ENCODE assay signal across 20 cellular contexts in genomic region chr2:56803596-56803995, GRCh38.
"Had no signal": no experiment of that assay in that cellular context is flagged by ENCODE, and none has a peak within 500 bp of the region (broad histone marks: within the 10 kb centered on the region; RNA-seq: fewer than 3 reads in every experiment).

No MANE protein-coding gene starts in this region.

- H3K9me3 Mint-ChIP-seq: endodermal cell had no signal

- DNase-seq: colonic mucosa; cortex of kidney; dermis blood vessel endothelial cell; dorsolateral prefrontal cortex; effector CD4-positive, alpha-beta T cell; effector CD8-positive, alpha-beta T cell; effector memory CD4-positive, alpha-beta T cell; effector memory CD8-positive, alpha-beta T cell; endodermal cell; erythroblast; esophagus squamous epithelium; foreskin fibroblast; foreskin keratinocyte; gastrocnemius medialis; glutamatergic neuron; heart left ventricle; heart right ventricle had no signal

- ATAC-seq: effector memory CD8-positive, alpha-beta T cell; esophagus mucosa; foreskin keratinocyte; gastrocnemius medialis; gastroesophageal sphincter; heart left ventricle; heart right ventricle had no signal

- H3K4me3 Mint-ChIP-seq: dendritic cell treated with granulocyte-macrophage colony-stimulating factor and Interleukin-4, amounts not matched to agents 40 ng/mL and 50 ng/mL, for 4 days; effector memory CD8-positive, alpha-beta T cell; endodermal cell had no signal

- H3K27ac Mint-ChIP-seq: dendritic cell treated with granulocyte-macrophage colony-stimulating factor and Interleukin-4, amounts not matched to agents 40 ng/mL and 50 ng/mL, for 4 days; effector memory CD8-positive, alpha-beta T cell; endodermal cell had no signal

- H3K27me3 Mint-ChIP-seq: dendritic cell treated with granulocyte-macrophage colony-stimulating factor and Interleukin-4, amounts not matched to agents 40 ng/mL and 50 ng/mL, for 4 days; effector memory CD8-positive, alpha-beta T cell had no signal

- H3K4me1 Mint-ChIP-seq: endodermal cell had no signal
